Comparison of ENCODE assay signal across 13 cellular contexts in genomic region chr4:98939446-98939845, GRCh38. TPM values are rescaled to one million over a fixed set of nuclear protein-coding genes. Genes with fewer than 3 reads are reported as not detected.
DNase-seq lines count a peak whose midpoint lies in the region; ATAC-seq and TF ChIP-seq lines count a peak whose summit lies in the region.
"Had no signal": no experiment of that assay in that cellular context is flagged by ENCODE, and none has a peak within 500 bp of the region (broad histone marks: within the 10 kb centered on the region; RNA-seq: fewer than 3 reads in every experiment).

No MANE protein-coding gene starts in this region.

- no peaks in the 10 kb centered on the region for H3K36me3 ChIP-seq in osteoblast (ENCODE audit: insufficient read depth, low read length)
- H3K36me3 ChIP-seq: WERI-Rb-1 had no signal

- H3K79me2 ChIP-seq in osteoblast (ENCODE audit: insufficient read depth, low read length), result no peaks in the 10 kb centered on the region

- H2AFZ ChIP-seq in osteoblast (ENCODE audit: low read length), result peak overlapping the region; percentile 54

- ATAC-seq in GM18861 (IDR thresholded peaks at IDR 0.05; ENCODE audit: unreplicated experiment) (peak; percentile 58), GM21423 (IDR thresholded peaks at IDR 0.05; ENCODE audit: unreplicated experiment) (peak; percentile 49), HG03039 (IDR thresholded peaks at IDR 0.05; ENCODE audit: unreplicated experiment) (peak; percentile 50)

- no peak overlapping the region for H3K4me2 ChIP-seq in osteoblast (ENCODE audit: insufficient read depth, low read length)

- H3K27me3 ChIP-seq in osteoblast (ENCODE audit: insufficient read depth, low read length), result no peaks in the 10 kb centered on the region

- intact Hi-C loops in posterior vena cava (cut with DNase I), result loop anchor here in 1 of 2 donors (10.0 kb wide), 1 partner anchor 55 kb away; the partner anchor contains the start of gene METAP1
- intact Hi-C loops in head of caudate nucleus (cut with DNase I), result no loop called here

- H3K27ac ChIP-seq in osteoblast (ENCODE audit: low read depth, low read length), result peak overlapping the region; percentile 29
- H3K27ac ChIP-seq: WERI-Rb-1 had no signal

- no peaks in the 10 kb centered on the region for H4K20me1 ChIP-seq in osteoblast (ENCODE audit: insufficient read depth, low read length)

- peaks cover 7% of the 10 kb centered on the region for H3K4me1 ChIP-seq in osteoblast (ENCODE audit: insufficient read depth, low read length)

- TF ChIP-seq CTCF in osteoblast (IDR thresholded peaks at IDR 0.05; ENCODE audit: extremely low read depth, low read depth, low read length), result no peak

- DNase-seq in osteoblast (ENCODE audit: insufficient read length, low spot score, missing footprints) (no peak), posterior vena cava (ENCODE audit: low spot score) (no peak), NCI-H1105 treated with DMSO at 0.1 percent for 48 hours (lab: John Stamatoyannopoulos, UW) (no peak), head of caudate nucleus (no peak)
- DNase-seq: activated naive CD4-positive, alpha-beta T cell treated with anti-CD3 and anti-CD28 coated beads, Interleukin-2, amount 50 U/mL, for 16 hours; DND-41; left ventricle myocardium superior; naive B cell; stimulated activated CD4-positive, alpha-beta T cell treated with anti-CD3 and anti-CD28 coated beads, Interleukin-15, amount 100 ng/mL, for 24 hours; WERI-Rb-1 had no signal

- H3K9me3 ChIP-seq in osteoblast (ENCODE audit: low read depth, low read length), result no peaks in the 10 kb centered on the region

- H3K4me3 ChIP-seq in osteoblast (ENCODE audit: insufficient read depth, low read length), result no peak overlapping the region

RNA-seq across cellular contexts. Expression of gene EIF4E, which starts 10.5 kb away (rescaled TPM):
- total RNA-seq in osteoblast (94.9 and 105 TPM in 2 replicates), posterior vena cava (10 to 100 TPM; 52.7 to 71.1 TPM)

RNA-seq across cellular contexts. Expression of gene METAP1, which starts 56.1 kb away (rescaled TPM):
- total RNA-seq in osteoblast (48.6 and 52.8 TPM in 2 replicates), posterior vena cava (10 to 100 TPM; 43.3 to 46.1 TPM)
